ENCODE assay signal across 7 cellular contexts in the genomic region with DNA sequence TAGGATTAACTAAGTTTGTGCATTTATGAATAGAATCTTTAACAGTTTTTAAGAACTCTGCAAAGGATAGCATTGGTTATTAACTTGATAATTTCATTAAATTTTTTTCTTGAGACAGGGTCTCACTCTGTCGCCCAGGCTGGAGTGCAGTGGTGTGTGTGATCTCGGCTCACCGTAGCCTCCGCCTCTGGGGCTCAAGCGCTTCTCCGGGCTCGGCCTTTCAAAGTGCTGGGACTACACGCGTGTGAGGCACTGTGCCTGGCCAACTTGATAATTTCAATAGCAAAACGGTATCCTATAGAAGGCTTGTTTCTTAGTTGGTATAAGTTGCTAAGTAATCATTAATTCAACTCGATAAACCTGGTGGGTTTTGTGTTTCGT. TPM values are rescaled to one million over a fixed set of nuclear protein-coding genes. Genes with fewer than 3 reads are reported as not detected.
A peak's percentile ranks its signal among the peaks of the same experiment; 100 is the strongest.
DNase-seq lines count a peak whose midpoint lies in the region; ATAC-seq, FAIRE-seq and TF ChIP-seq lines count a peak whose summit lies in the region.

No MANE protein-coding gene starts in this region.

- ATAC-seq in GM23338 (peak; percentile 69), PC-3 (peak; percentile 39), sciatic nerve (peak; percentile 28)

- H3K79me2 ChIP-seq in GM23338 (replicated peaks; ENCODE audit: insufficient read depth) (no peaks in the 10 kb centered on the region; the same call in 1 of the 2 replicates), PC-3 (ENCODE audit: low read length) (no peaks in the 10 kb centered on the region)

- FAIRE-seq in GM18507 (lab: Jason Lieb, UNC) = peak; percentile 48

- H3F3A ChIP-seq in GM23338 (replicated peaks; ENCODE audit: low read depth) (no peaks in the 10 kb centered on the region; the same call in 1 of the 2 replicates), PC-3 (ENCODE audit: low read length, unreplicated experiment) (no peaks in the 10 kb centered on the region)

- no peaks in the 10 kb centered on the region for H3K36me3 ChIP-seq in GM23338 (ENCODE audit: insufficient read depth)
- no peaks in the 10 kb centered on the region for H3K36me3 ChIP-seq in PC-3 (ENCODE audit: low read depth, low read length)
- H3K36me3 ChIP-seq in MG63 = peaks cover 4% of the 10 kb centered on the region; the same call in 1 of the 2 replicates

- H3K9me3 Mint-ChIP-seq in GM23338 = no peaks in the 10 kb centered on the region; the same call in 2 of the 3 replicates

- H3K36me3 Mint-ChIP-seq in GM23338 (ENCODE audit: low read depth) = peaks cover 4% of the 10 kb centered on the region; the same call in 1 of the 3 replicates

- CTCF ChIA-PET in PC-3 (lab: Charles Lee) = no interaction called here

- no peak for TF ChIP-seq CTCF in GM23338 (conservative IDR thresholded peaks at IDR 0.05; ENCODE audit: low read depth in 2 of 2)
- TF ChIP-seq CTCF in PC-3 (conservative IDR thresholded peaks at IDR 0.05; ENCODE audit: low read depth, low read length) = no peak

- H4K20me1 ChIP-seq in GM23338 (replicated peaks; ENCODE audit: insufficient read depth) = peaks cover 16% of the 10 kb centered on the region; the same call in 1 of the 2 replicates
- no peaks in the 10 kb centered on the region for H4K20me1 ChIP-seq in PC-3 (ENCODE audit: low read length)

- POLR2A ChIA-PET in PC-3 (lab: Charles Lee; ENCODE audit: unreplicated experiment) = interaction anchor here (0.6 kb wide), 1 partner anchor 20 kb away, joined by 24 read pairs; no protein-coding TSS in a partner anchor

- BruUV-seq in PC-3 (replicated peaks; lab: Mats Ljungman, UMichigan) = no TSS peak

- peak overlapping the region; percentile 32; the same call in 1 of the 2 replicates for H3K9ac ChIP-seq in PC-3 (ENCODE audit: low read length)

- H3K9me3 ChIP-seq in PC-3 (ENCODE audit: low read length) = no peaks in the 10 kb centered on the region
- no peaks in the 10 kb centered on the region for H3K9me3 ChIP-seq in MG63

- no peak overlapping the region for H3K27ac ChIP-seq in GM23338 (ENCODE audit: low read depth)
- no peak overlapping the region for H3K27ac ChIP-seq in PC-3 (ENCODE audit: low read length)

- intact Hi-C loops in PC-3 (cut with micrococcal nuclease) = loop anchor here (5.0 kb wide), 2 partner anchors 35 to 215 kb away; no protein-coding TSS in a partner anchor
- intact Hi-C loops in sciatic nerve (cut with DNase I) = no loop called here

- H3K4me1 ChIP-seq in GM23338 (ENCODE audit: insufficient read depth) (no peaks in the 10 kb centered on the region), PC-3 (ENCODE audit: insufficient read depth, low read length) (no peaks in the 10 kb centered on the region)

- no peak for DNase-seq in GM18507 (ENCODE audit: extremely low spot score, insufficient read length, low read depth)
- no peak for DNase-seq in GM23338 (ENCODE audit: low spot score)
- no peak for DNase-seq in PC-3
- peak; percentile 19 for DNase-seq in fibroblast of peridontal ligament (ENCODE audit: extremely low read depth)
- DNase-seq in sciatic nerve (ENCODE audit: low spot score) = no peak
- DNase-seq in MG63 = no peak
- no peak for DNase-seq in AG08396 (ENCODE audit: low spot score)

- H3K4me3 ChIP-seq in GM23338 (peak overlapping the region; percentile 63), PC-3 (ENCODE audit: low read length) (peak overlapping the region; percentile 83), MG63 (no peak overlapping the region)

- no peaks in the 10 kb centered on the region for H3K9me2 ChIP-seq in GM23338 (ENCODE audit: insufficient read depth)
- no peaks in the 10 kb centered on the region for H3K9me2 ChIP-seq in PC-3 (replicated peaks; ENCODE audit: low read length)

- no peak overlapping the region for H2AFZ ChIP-seq in GM23338
- peak overlapping the region; percentile 89 for H2AFZ ChIP-seq in PC-3 (ENCODE audit: low read length)

- H3K4me1 Mint-ChIP-seq in GM23338 = peaks cover 12% of the 10 kb centered on the region; the same call in 1 of the 3 replicates

- H3K4me2 ChIP-seq in GM23338 (peak overlapping the region; percentile 87), PC-3 (ENCODE audit: low read length) (peak overlapping the region; percentile 90)

- no peak overlapping the region for H3K27ac Mint-ChIP-seq in GM23338

- H3K4me3 Mint-ChIP-seq in GM23338 = peak overlapping the region; percentile 93

- peaks cover 16% of the 10 kb centered on the region for H3K27me3 Mint-ChIP-seq in GM23338 (ENCODE audit: insufficient read depth, low read depth, poor library complexity)

- H3K27me3 ChIP-seq in GM23338 (ENCODE audit: insufficient read depth) (no peaks in the 10 kb centered on the region; the same call in 1 of the 2 replicates), PC-3 (ENCODE audit: low read length) (no peaks in the 10 kb centered on the region), MG63 (no peaks in the 10 kb centered on the region)

TF ChIP-seq in GM23338, 12 proteins besides CTCF, POLR2A, EP300 and RAD21:
- TF ChIP-seq ZNF114 (CRISPR knock-in tag; IDR thresholded peaks at IDR 0.05) = no peak
- no peak for TF ChIP-seq EZH2 (IDR thresholded peaks at IDR 0.05; ENCODE audit: low read depth, unreplicated experiment)

RNA-seq across cellular contexts. Expression of a gene that starts 38.0 kb away (rescaled TPM):
- 53.6 and 66.4 TPM in 2 replicates for total RNA-seq in GM23338 (2014; rRNA removed; shearing (Covaris generic))
- 18.5 and 19.3 TPM in 2 replicates for polyA plus RNA-seq in GM23338 (2016; fragmentation: Nextera tagmentation; extraction: Ambion mirVana)
- total RNA-seq in PC-3 (2014; rRNA removed) (23.2 and 25.2 TPM in 2 replicates), sciatic nerve (21.0 TPM)
- 9.5 and 12.8 TPM in 2 replicates for total RNA-seq in MG63 (2014; rRNA removed; shearing (Covaris generic); ENCODE audit: low replicate concordance)
